In genomic region chr1:63152572-63152971, GRCh38 we compare ENCODE assay signal across 21 cellular contexts.
"Had no signal": no experiment of that assay in that cellular context is flagged by ENCODE, and none has a peak within 500 bp of the region (broad histone marks: within the 10 kb centered on the region; RNA-seq: fewer than 3 reads in every experiment).

No MANE protein-coding gene starts in this region.

- H3K9me3 ChIP-seq: esophagus squamous epithelium, ovary, right lobe of liver, suprapubic skin, thyroid gland, upper lobe of left lung, uterus had no signal

- H3K4me3 Mint-ChIP-seq: natural killer cell treated with Interleukin-12 subunit alpha and Interleukin-12 subunit beta and Interleukin-15 and Interleukin-18, amount 100 ng/mL, for 72 hours; neural progenitor cell; stimulated activated effector memory CD8-positive, alpha-beta T cell treated with anti-CD3 and anti-CD28 coated beads, Interleukin-12 subunit alpha, Interleukin-12 subunit beta, amount 100 ng/mL, for 72 hours had no signal

- ATAC-seq: foreskin keratinocyte; left lobe of liver; natural killer cell treated with Interleukin-12 subunit alpha and Interleukin-12 subunit beta and Interleukin-15 and Interleukin-18, amount 100 ng/mL, for 72 hours; right lobe of liver; stimulated activated effector memory CD8-positive, alpha-beta T cell treated with anti-CD3 and anti-CD28 coated beads, Interleukin-12 subunit alpha, Interleukin-12 subunit beta, amount 100 ng/mL, for 72 hours; stimulated activated naive CD8-positive, alpha-beta T cell treated with anti-CD3 and anti-CD28 coated beads, Interleukin-15, Interleukin-2, amounts not matched to agents 100 U/mL and 50 U/mL, for 24 hours had no signal

- DNase-seq: effector memory CD4-positive, alpha-beta T cell; esophagus squamous epithelium; mammary epithelial cell; nucleus accumbens; ovary; retina; right lobe of liver; stimulated activated CD4-positive, alpha-beta T cell treated with anti-CD3 and anti-CD28 coated beads, Interleukin-4, amount 100 ng/mL, for 1 hour; stimulated activated CD8-positive, alpha-beta memory T cell treated with anti-CD3 and anti-CD28 coated beads, Interleukin-4, amount 100 ng/mL, for 48 hours; stimulated activated naive CD8-positive, alpha-beta T cell treated with anti-CD3 and anti-CD28 coated beads, Interleukin-15, Interleukin-2, amounts not matched to agents 100 U/mL and 50 U/mL, for 24 hours; thyroid gland; upper lobe of left lung; uterus had no signal

- H3K4me3 ChIP-seq: esophagus squamous epithelium, neural progenitor cell, ovary, right lobe of liver, suprapubic skin, thyroid gland, upper lobe of left lung, uterus had no signal

- H3K4me1 ChIP-seq: esophagus squamous epithelium, foreskin keratinocyte, neural progenitor cell, right lobe of liver, suprapubic skin, thyroid gland, upper lobe of left lung, uterus had no signal

- H3K36me3 ChIP-seq: esophagus squamous epithelium, neural progenitor cell, ovary, right lobe of liver, suprapubic skin, thyroid gland, upper lobe of left lung, uterus had no signal

- H3K27ac Mint-ChIP-seq: natural killer cell treated with Interleukin-12 subunit alpha and Interleukin-12 subunit beta and Interleukin-15 and Interleukin-18, amount 100 ng/mL, for 72 hours; neural progenitor cell; progenitor cell of endocrine pancreas; stimulated activated effector memory CD8-positive, alpha-beta T cell treated with anti-CD3 and anti-CD28 coated beads, Interleukin-12 subunit alpha, Interleukin-12 subunit beta, amount 100 ng/mL, for 72 hours had no signal

- H3K4me1 Mint-ChIP-seq: neural progenitor cell; stimulated activated effector memory CD8-positive, alpha-beta T cell treated with anti-CD3 and anti-CD28 coated beads, Interleukin-12 subunit alpha, Interleukin-12 subunit beta, amount 100 ng/mL, for 72 hours had no signal

- H3K27ac ChIP-seq: epithelial cell of prostate, esophagus squamous epithelium, foreskin keratinocyte, neural progenitor cell, ovary, right lobe of liver, suprapubic skin, thyroid gland, upper lobe of left lung, uterus had no signal

- H3K9me3 Mint-ChIP-seq: natural killer cell treated with Interleukin-12 subunit alpha and Interleukin-12 subunit beta and Interleukin-15 and Interleukin-18, amount 100 ng/mL, for 72 hours; neural progenitor cell had no signal

- H3K27me3 ChIP-seq: neural progenitor cell, ovary, thyroid gland, upper lobe of left lung, uterus had no signal

- H3K36me3 Mint-ChIP-seq: natural killer cell treated with Interleukin-12 subunit alpha and Interleukin-12 subunit beta and Interleukin-15 and Interleukin-18, amount 100 ng/mL, for 72 hours; neural progenitor cell; stimulated activated effector memory CD8-positive, alpha-beta T cell treated with anti-CD3 and anti-CD28 coated beads, Interleukin-12 subunit alpha, Interleukin-12 subunit beta, amount 100 ng/mL, for 72 hours had no signal
